ENCODE assay signal across 26 cellular contexts in the genomic region with DNA sequence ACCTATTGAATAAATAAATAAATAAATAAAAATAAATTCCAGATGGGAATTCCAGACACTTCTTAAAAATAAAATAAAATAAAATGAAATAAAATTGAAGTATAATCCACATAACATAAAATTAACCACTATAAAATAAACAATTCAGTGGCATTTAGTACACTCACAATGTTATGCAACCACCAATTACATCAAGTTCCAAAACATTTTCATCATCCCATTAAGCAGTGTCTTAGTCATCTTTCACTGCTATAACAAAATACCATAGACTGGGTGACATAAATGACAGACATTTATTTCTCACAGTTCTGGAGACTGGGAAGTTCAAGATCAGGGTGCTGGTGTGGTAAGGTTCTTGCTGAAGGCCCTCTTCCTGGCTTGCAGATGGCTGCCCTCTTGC. TPM values are rescaled to one million over a fixed set of nuclear protein-coding genes. Genes with fewer than 3 reads are reported as not detected.
"Had no signal": no experiment of that assay in that cellular context is flagged by ENCODE, and none has a peak within 500 bp of the region (broad histone marks: within the 10 kb centered on the region; RNA-seq: fewer than 3 reads in every experiment).

No MANE protein-coding gene starts in this region.

- H3K4me3 ChIP-seq: colonic mucosa, dorsolateral prefrontal cortex, hepatocyte, left ventricle myocardium inferior, neural progenitor cell, smooth muscle cell, stomach, suprapubic skin, tibial nerve had no signal

- H3K9me3 ChIP-seq: colonic mucosa, suprapubic skin had no signal

- H3K36me3 ChIP-seq: colonic mucosa, left ventricle myocardium inferior, neural progenitor cell, stomach, suprapubic skin, tibial nerve had no signal

- H3K4me1 ChIP-seq: colonic mucosa, left ventricle myocardium inferior, neural progenitor cell, stomach, suprapubic skin, tibial nerve had no signal

- DNase-seq: activated CD4-positive, alpha-beta T cell treated with anti-CD3 and anti-CD28 coated beads for 1 hour; activated CD4-positive, alpha-beta T cell treated with anti-CD3 and anti-CD28 coated beads, Interleukin-2, amount 50 U/mL, for 1 hour; activated gamma-delta T cell treated with Interleukin-2 at 50 U/mL for 16 hours; activated T-cell treated with anti-CD3 and anti-CD28 coated beads, Interleukin-2, amount 50 U/mL, for 1 hour; aorta; colonic mucosa; dorsolateral prefrontal cortex; foreskin melanocyte; glutamatergic neuron; immature natural killer cell; left ventricle myocardium inferior; mammary epithelial cell; naive thymus-derived CD8-positive, alpha-beta T cell; stimulated activated CD4-positive, alpha-beta T cell treated with anti-CD3 and anti-CD28 coated beads, Interleukin-15, amount 100 ng/mL, for 24 hours; stomach; T-helper 9 cell had no signal

- H3K27ac ChIP-seq: colonic mucosa, dorsolateral prefrontal cortex, epithelial cell of prostate, hepatocyte, left ventricle myocardium inferior, neural progenitor cell, stomach, suprapubic skin, tibial nerve had no signal

- H3K4me2 ChIP-seq: hepatocyte, neural progenitor cell, smooth muscle cell had no signal

- H3K79me2 ChIP-seq: hepatocyte had no signal

- H3K9ac ChIP-seq: neural progenitor cell had no signal

- H3K27me3 ChIP-seq: colonic mucosa, dorsolateral prefrontal cortex, hepatocyte, neural progenitor cell, stomach, suprapubic skin, tibial nerve had no signal

- ATAC-seq: naive thymus-derived CD8-positive, alpha-beta T cell; sciatic nerve; stimulated activated memory B cell treated with anti-CD40 and anti-IgM and Interleukin-4, amounts not matched to agents 10 μg/mL and 1 μg/mL and 100 μg/mL, for 72 hours had no signal

- H2AFZ ChIP-seq: hepatocyte, neural progenitor cell had no signal

RNA-seq across cellular contexts. Expression of gene PROKR1, which starts 22.6 kb away (rescaled TPM):
- total RNA-seq: aorta; hepatocyte; left ventricle myocardium inferior; mammary epithelial cell; naive thymus-derived CD8-positive, alpha-beta T cell; osteoblast; renal cortical epithelial cell; smooth muscle cell; stomach had no signal
- polyA plus RNA-seq: aorta; hepatocyte; immature natural killer cell; naive thymus-derived CD8-positive, alpha-beta T cell; smooth muscle cell; stomach had no signal
